Comparison of ENCODE assay signal across 8 cellular contexts in genomic region chr2:217789736-217790181, GRCh38.
A peak's percentile ranks its signal among the peaks of the same experiment; 100 is the strongest.
DNase-seq lines count a peak whose midpoint lies in the region; ATAC-seq lines count a peak whose summit lies in the region.

No MANE protein-coding gene starts in this region.

- no peaks in the 10 kb centered on the region for H3K27me3 Mint-ChIP-seq in CD4-positive, alpha-beta memory T cell
- peaks cover 0 to 1% (median 0%) of the 10 kb centered on the region in 5 donors for H3K27me3 Mint-ChIP-seq in naive thymus-derived CD8-positive, alpha-beta T cell

- H3K27ac ChIP-seq in CD4-positive, alpha-beta memory T cell (ENCODE audit: low read depth, low read length): peak overlapping the region; percentile 44
- H3K27ac ChIP-seq in caudate nucleus (ENCODE audit: low read depth, low read length): peak overlapping the region; percentile 65

- H3K4me3 Mint-ChIP-seq in CD4-positive, alpha-beta memory T cell: peak overlapping the region; percentile 55 to 90 (median 82)
- peak overlapping the region; percentile 78 to 89 (median 83) for H3K4me3 Mint-ChIP-seq in naive thymus-derived CD8-positive, alpha-beta T cell

- peaks cover 8 to 30% (median 23%) of the 10 kb centered on the region in 4 donors for H3K4me1 Mint-ChIP-seq in CD4-positive, alpha-beta memory T cell
- peaks cover 17 to 38% (median 29%) of the 10 kb centered on the region in 4 donors for H3K4me1 Mint-ChIP-seq in naive thymus-derived CD8-positive, alpha-beta T cell

- POLR2A ChIA-PET in CD4-positive, alpha-beta memory T cell (lab: Charles Lee; ENCODE audit: partially characterized antibody): interaction anchor here (0.8 to 1.9 kb wide), 4 partner anchors 11 to 179 kb away, joined by 3 to 6 read pairs (median 4); no protein-coding TSS in a partner anchor
- POLR2A ChIA-PET in naive thymus-derived CD8-positive, alpha-beta T cell (lab: Charles Lee): no interaction called here

- H3K4me3 ChIP-seq in CD4-positive, alpha-beta memory T cell (ENCODE audit: low read length in 2 of 2): peak overlapping the region; percentile 37 to 60

- intact Hi-C loops in CD4-positive, alpha-beta memory T cell (cut with micrococcal nuclease): loop anchor here (1.0 kb wide), 4 partner anchors 97 to 279 kb away; no protein-coding TSS in a partner anchor

- H3K36me3 ChIP-seq in CD4-positive, alpha-beta memory T cell (ENCODE audit: insufficient read depth, low read length): no peaks in the 10 kb centered on the region

- peaks cover 0 to 3% (median 0%) of the 10 kb centered on the region in 8 donors for H3K9me3 Mint-ChIP-seq in CD4-positive, alpha-beta memory T cell
- H3K9me3 Mint-ChIP-seq in naive thymus-derived CD8-positive, alpha-beta T cell: peaks cover 0 to 4% (median 0%) of the 10 kb centered on the region in 9 donors

- H3K36me3 Mint-ChIP-seq in CD4-positive, alpha-beta memory T cell: peaks cover 0 to 2% of the 10 kb centered on the region in 2 donors
- no peaks in the 10 kb centered on the region for H3K36me3 Mint-ChIP-seq in naive thymus-derived CD8-positive, alpha-beta T cell

- peak in 2 of 5 donors; percentile 1 to 11 for DNase-seq in CD4-positive, alpha-beta memory T cell
- peak; percentile 21 to 27 for DNase-seq in Kasumi-1 (lab: John Stamatoyannopoulos, UW)
- DNase-seq in caudate nucleus (lab: John Stamatoyannopoulos, UW): peak in 20 of 61 donors; percentile 8 to 70 (median 36)
- DNase-seq in naive thymus-derived CD8-positive, alpha-beta T cell: peak in 2 of 10 donors; percentile 16 to 35
- no peak for DNase-seq in DMS114 treated with DMSO at 0.1 percent for 48 hours (lab: John Stamatoyannopoulos, UW; ENCODE audit: unreplicated experiment)
- no peak for DNase-seq in EL

- peak; percentile 41 to 53 for ATAC-seq in naive thymus-derived CD8-positive, alpha-beta T cell
- no peak for ATAC-seq in HG02759 (IDR thresholded peaks at IDR 0.05; ENCODE audit: unreplicated experiment)
- ATAC-seq in HG02610 (IDR thresholded peaks at IDR 0.05; ENCODE audit: unreplicated experiment): no peak

- CTCF ChIA-PET in CD4-positive, alpha-beta memory T cell (lab: Charles Lee; ENCODE audit: partially characterized antibody): interaction anchor here (1.0 to 7.0 kb wide), 25 partner anchors 13 to 279 kb away, joined by 3 to 139 read pairs (median 4); partner anchors contain the start of gene RUFY4

- H3K27ac Mint-ChIP-seq in CD4-positive, alpha-beta memory T cell: peak overlapping the region; percentile 17 to 92 (median 79)
- peak overlapping the region; percentile 36 to 89 (median 71) for H3K27ac Mint-ChIP-seq in naive thymus-derived CD8-positive, alpha-beta T cell

- H3K9me3 ChIP-seq in CD4-positive, alpha-beta memory T cell (ENCODE audit: control insufficient read depth in 1 of 2, low read length in 2 of 2): no peaks in the 10 kb centered on the region

- peaks cover 14% of the 10 kb centered on the region for H3K4me1 ChIP-seq in CD4-positive, alpha-beta memory T cell (ENCODE audit: insufficient read depth, low read length)

- no peaks in the 10 kb centered on the region for H3K27me3 ChIP-seq in CD4-positive, alpha-beta memory T cell (ENCODE audit: insufficient read depth, low read length)

Comparison
In these comparisons a context has a peak if more than half of its experiments do, and no peak if none do; other contexts are left out.
1. DNase-seq: peak in Kasumi-1 (2 of 2); none in DMS114 treated with DMSO at 0.1 percent for 48 hours (single experiment) and EL (single experiment).
2. ATAC-seq: peak in naive thymus-derived CD8-positive, alpha-beta T cell (2 of 2); none in HG02759 (single experiment) and HG02610 (single experiment).